ENCODE assay signal across 8 cellular contexts in the genomic region with DNA sequence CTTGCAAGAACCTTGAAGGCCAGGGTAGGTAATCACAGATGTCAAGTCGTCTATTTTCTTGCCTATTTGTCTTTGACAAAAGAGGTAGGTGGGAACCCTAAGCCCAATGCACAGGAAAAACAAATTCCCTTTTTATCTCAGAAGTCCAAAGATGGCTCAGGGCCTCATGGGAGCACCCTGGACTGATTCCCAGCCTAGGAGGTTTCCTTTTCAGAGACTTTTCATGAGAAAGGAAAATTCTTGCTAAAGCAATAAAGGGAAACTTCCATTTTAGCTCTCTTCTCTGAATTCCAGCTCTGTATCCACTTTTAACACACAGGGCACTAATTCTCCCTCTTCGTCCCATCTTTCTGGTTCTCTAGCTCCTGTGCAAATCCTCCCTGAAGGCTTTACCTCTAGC. TPM values are rescaled to one million over a fixed set of nuclear protein-coding genes. Genes with fewer than 3 reads are reported as not detected.
A peak's percentile ranks its signal among the peaks of the same experiment; 100 is the strongest.
DNase-seq lines count a peak whose midpoint lies in the region; ATAC-seq and TF ChIP-seq lines count a peak whose summit lies in the region.

No MANE protein-coding gene starts in this region.

- H3K27me3 Mint-ChIP-seq in osteocyte (ENCODE audit: unreplicated experiment) = no peaks in the 10 kb centered on the region

- no peaks in the 10 kb centered on the region for H3K9me3 Mint-ChIP-seq in osteocyte (ENCODE audit: unreplicated experiment)

- peak overlapping the region; percentile 80; the same call in 1 of the 2 replicates for H3K27ac ChIP-seq in C4-2B
- H3K27ac ChIP-seq in SK-N-MC = peak overlapping the region; percentile 55
- H3K27ac ChIP-seq in esophagus squamous epithelium = peak overlapping the region in 3 of 4 donors; percentile 95 to 98 (median 95)

- peak overlapping the region; percentile 71 for H3K9ac ChIP-seq in SK-N-MC (ENCODE audit: insufficient read length)

- H3K4me1 ChIP-seq in esophagus squamous epithelium = peaks cover 12 to 36% (median 16%) of the 10 kb centered on the region in 3 donors

- peak overlapping the region; percentile 90 for H3K4me3 Mint-ChIP-seq in osteocyte (ENCODE audit: unreplicated experiment)

- intact Hi-C loops in esophagus squamous epithelium (cut with DNase I) = no loop called here

- no peak for TF ChIP-seq POLR2A in esophagus squamous epithelium (IDR thresholded peaks at IDR 0.05)

- H3K36me3 ChIP-seq in SK-N-MC (ENCODE audit: insufficient read depth, low read length) (peaks cover 34% of the 10 kb centered on the region), esophagus squamous epithelium (peaks cover 6 to 35% (median 18%) of the 10 kb centered on the region in 3 donors)

- H3K9me3 ChIP-seq in SK-N-MC (ENCODE audit: low read depth, low read length) (no peaks in the 10 kb centered on the region), esophagus squamous epithelium (no peaks in the 10 kb centered on the region)

- TF ChIP-seq CTCF in C4-2B (conservative IDR thresholded peaks at IDR 0.05) = no peak
- no peak for TF ChIP-seq CTCF in esophagus squamous epithelium (IDR thresholded peaks at IDR 0.05)
- no peak for TF ChIP-seq CTCF in osteocyte (IDR thresholded peaks at IDR 0.05)

- no peaks in the 10 kb centered on the region for H3K27me3 ChIP-seq in esophagus squamous epithelium

- H3K4me3 ChIP-seq in SK-N-MC (peak overlapping the region; percentile 92), esophagus squamous epithelium (peak overlapping the region in 2 of 4 donors; percentile 91 to 94)

- H3K4me1 Mint-ChIP-seq in osteocyte (ENCODE audit: unreplicated experiment) = peaks cover 15% of the 10 kb centered on the region

- H3K27ac Mint-ChIP-seq in osteocyte (ENCODE audit: unreplicated experiment) = peak overlapping the region; percentile 89

- H3K36me3 Mint-ChIP-seq in osteocyte (ENCODE audit: unreplicated experiment) = peaks cover 28% of the 10 kb centered on the region

- no peak for ATAC-seq in GM18907 (IDR thresholded peaks at IDR 0.05; ENCODE audit: unreplicated experiment)

- DNase-seq in SK-N-MC (ENCODE audit: low read depth, low spot score) (no peak), esophagus squamous epithelium (lab: John Stamatoyannopoulos, UW) (no peak), osteocyte (ENCODE audit: extremely low spot score, unreplicated experiment) (peak; percentile 42), NCI-H774 (lab: John Stamatoyannopoulos, UW) (no peak), iPS-NIHi11 (ENCODE audit: low spot score) (no peak), NCI-H82 (lab: John Stamatoyannopoulos, UW) (no peak)

- 26 to 29% methylated on average over 2 of the region's 2 CpGs for WGBS in esophagus squamous epithelium, 2 donors

RNA-seq across cellular contexts. Expression of a gene that starts 1.2 kb away (rescaled TPM):
- total RNA-seq in esophagus squamous epithelium (10 to 100 TPM in 2 of 4 donors, 1 to 10 TPM in 2; 7.1 to 17.9 (median 10.0) TPM), osteocyte (11.9 and 18.5 TPM in 2 replicates)
